ENCODE assay signal across 1 cellular context in genomic region chr17:46978489-46979022, GRCh38.
TF ChIP-seq lines count a peak whose summit lies in the region.

No MANE protein-coding gene starts in this region.

TF ChIP-seq in H1, 55 proteins besides CTCF, POLR2A, EP300 and RAD21 (continued from another document):
- TF ChIP-seq YY1 (IDR thresholded peaks at IDR 0.05; ENCODE audit: low read depth, low read length) (no peak), CTBP2 (IDR thresholded peaks at IDR 0.05; ENCODE audit: borderline replicate concordance, insufficient read depth, insufficient read length, low read length) (peak; percentile 43), JUN (IDR thresholded peaks at IDR 0.05; ENCODE audit: low read depth, low read length) (no peak), HDAC6 (IDR thresholded peaks at IDR 0.05; ENCODE audit: low read depth, low read length) (no peak), SP2 (IDR thresholded peaks at IDR 0.05; ENCODE audit: low read length) (no peak), USF2 (IDR thresholded peaks at IDR 0.05; ENCODE audit: low read length) (no peak), ZNF274 (IDR thresholded peaks at IDR 0.05; ENCODE audit: borderline replicate concordance, extremely low read depth, low read length) (no peak), NRF1 (IDR thresholded peaks at IDR 0.05; ENCODE audit: low read depth, low read length) (no peak), BACH1 (IDR thresholded peaks at IDR 0.05; ENCODE audit: low read length) (no peak), RNF2 (IDR thresholded peaks at IDR 0.05; ENCODE audit: borderline replicate concordance, low read depth, low read length, missing control alignments, poor library complexity, severe bottlenecking) (peak; percentile 72), CEBPB (IDR thresholded peaks at IDR 0.05; ENCODE audit: low read depth, low read length) (no peak), ASH2L (IDR thresholded peaks at IDR 0.05; ENCODE audit: low read length) (no peak), ATF3 (IDR thresholded peaks at IDR 0.05; ENCODE audit: insufficient read depth, low read depth, low read length) (no peak), TAF7 (optimal IDR thresholded peaks at IDR 0.05; ENCODE audit: borderline replicate concordance, low read depth, low read length) (no peak), SUZ12 (IDR thresholded peaks at IDR 0.05; ENCODE audit: low read length) (peak; percentile 82), KDM1A (IDR thresholded peaks at IDR 0.05; ENCODE audit: borderline replicate concordance, low read length) (no peak), KDM4A (IDR thresholded peaks at IDR 0.05; ENCODE audit: low read depth, low read length, severe bottlenecking) (peak; percentile 99), BRCA1 (IDR thresholded peaks at IDR 0.05; ENCODE audit: low read depth, low read length) (no peak), EZH2 (IDR thresholded peaks at IDR 0.05; ENCODE audit: low read depth, low read length, severe bottlenecking) (peak; percentile 73), BCL11A (IDR thresholded peaks at IDR 0.05; ENCODE audit: low read depth in 2 of 2, low read length in 2 of 2) (no peak)
- TF ChIP-seq, protein P1, sequence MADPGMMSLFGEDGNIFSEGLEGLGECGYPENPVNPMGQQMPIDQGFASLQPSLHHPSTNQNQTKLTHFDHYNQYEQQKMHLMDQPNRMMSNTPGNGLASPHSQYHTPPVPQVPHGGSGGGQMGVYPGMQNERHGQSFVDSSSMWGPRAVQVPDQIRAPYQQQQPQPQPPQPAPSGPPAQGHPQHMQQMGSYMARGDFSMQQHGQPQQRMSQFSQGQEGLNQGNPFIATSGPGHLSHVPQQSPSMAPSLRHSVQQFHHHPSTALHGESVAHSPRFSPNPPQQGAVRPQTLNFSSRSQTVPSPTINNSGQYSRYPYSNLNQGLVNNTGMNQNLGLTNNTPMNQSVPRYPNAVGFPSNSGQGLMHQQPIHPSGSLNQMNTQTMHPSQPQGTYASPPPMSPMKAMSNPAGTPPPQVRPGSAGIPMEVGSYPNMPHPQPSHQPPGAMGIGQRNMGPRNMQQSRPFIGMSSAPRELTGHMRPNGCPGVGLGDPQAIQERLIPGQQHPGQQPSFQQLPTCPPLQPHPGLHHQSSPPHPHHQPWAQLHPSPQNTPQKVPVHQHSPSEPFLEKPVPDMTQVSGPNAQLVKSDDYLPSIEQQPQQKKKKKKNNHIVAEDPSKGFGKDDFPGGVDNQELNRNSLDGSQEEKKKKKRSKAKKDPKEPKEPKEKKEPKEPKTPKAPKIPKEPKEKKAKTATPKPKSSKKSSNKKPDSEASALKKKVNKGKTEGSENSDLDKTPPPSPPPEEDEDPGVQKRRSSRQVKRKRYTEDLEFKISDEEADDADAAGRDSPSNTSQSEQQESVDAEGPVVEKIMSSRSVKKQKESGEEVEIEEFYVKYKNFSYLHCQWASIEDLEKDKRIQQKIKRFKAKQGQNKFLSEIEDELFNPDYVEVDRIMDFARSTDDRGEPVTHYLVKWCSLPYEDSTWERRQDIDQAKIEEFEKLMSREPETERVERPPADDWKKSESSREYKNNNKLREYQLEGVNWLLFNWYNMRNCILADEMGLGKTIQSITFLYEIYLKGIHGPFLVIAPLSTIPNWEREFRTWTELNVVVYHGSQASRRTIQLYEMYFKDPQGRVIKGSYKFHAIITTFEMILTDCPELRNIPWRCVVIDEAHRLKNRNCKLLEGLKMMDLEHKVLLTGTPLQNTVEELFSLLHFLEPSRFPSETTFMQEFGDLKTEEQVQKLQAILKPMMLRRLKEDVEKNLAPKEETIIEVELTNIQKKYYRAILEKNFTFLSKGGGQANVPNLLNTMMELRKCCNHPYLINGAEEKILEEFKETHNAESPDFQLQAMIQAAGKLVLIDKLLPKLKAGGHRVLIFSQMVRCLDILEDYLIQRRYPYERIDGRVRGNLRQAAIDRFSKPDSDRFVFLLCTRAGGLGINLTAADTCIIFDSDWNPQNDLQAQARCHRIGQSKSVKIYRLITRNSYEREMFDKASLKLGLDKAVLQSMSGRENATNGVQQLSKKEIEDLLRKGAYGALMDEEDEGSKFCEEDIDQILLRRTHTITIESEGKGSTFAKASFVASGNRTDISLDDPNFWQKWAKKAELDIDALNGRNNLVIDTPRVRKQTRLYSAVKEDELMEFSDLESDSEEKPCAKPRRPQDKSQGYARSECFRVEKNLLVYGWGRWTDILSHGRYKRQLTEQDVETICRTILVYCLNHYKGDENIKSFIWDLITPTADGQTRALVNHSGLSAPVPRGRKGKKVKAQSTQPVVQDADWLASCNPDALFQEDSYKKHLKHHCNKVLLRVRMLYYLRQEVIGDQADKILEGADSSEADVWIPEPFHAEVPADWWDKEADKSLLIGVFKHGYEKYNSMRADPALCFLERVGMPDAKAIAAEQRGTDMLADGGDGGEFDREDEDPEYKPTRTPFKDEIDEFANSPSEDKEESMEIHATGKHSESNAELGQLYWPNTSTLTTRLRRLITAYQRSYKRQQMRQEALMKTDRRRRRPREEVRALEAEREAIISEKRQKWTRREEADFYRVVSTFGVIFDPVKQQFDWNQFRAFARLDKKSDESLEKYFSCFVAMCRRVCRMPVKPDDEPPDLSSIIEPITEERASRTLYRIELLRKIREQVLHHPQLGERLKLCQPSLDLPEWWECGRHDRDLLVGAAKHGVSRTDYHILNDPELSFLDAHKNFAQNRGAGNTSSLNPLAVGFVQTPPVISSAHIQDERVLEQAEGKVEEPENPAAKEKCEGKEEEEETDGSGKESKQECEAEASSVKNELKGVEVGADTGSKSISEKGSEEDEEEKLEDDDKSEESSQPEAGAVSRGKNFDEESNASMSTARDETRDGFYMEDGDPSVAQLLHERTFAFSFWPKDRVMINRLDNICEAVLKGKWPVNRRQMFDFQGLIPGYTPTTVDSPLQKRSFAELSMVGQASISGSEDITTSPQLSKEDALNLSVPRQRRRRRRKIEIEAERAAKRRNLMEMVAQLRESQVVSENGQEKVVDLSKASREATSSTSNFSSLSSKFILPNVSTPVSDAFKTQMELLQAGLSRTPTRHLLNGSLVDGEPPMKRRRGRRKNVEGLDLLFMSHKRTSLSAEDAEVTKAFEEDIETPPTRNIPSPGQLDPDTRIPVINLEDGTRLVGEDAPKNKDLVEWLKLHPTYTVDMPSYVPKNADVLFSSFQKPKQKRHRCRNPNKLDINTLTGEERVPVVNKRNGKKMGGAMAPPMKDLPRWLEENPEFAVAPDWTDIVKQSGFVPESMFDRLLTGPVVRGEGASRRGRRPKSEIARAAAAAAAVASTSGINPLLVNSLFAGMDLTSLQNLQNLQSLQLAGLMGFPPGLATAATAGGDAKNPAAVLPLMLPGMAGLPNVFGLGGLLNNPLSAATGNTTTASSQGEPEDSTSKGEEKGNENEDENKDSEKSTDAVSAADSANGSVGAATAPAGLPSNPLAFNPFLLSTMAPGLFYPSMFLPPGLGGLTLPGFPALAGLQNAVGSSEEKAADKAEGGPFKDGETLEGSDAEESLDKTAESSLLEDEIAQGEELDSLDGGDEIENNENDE (IDR thresholded peaks at IDR 0.05; ENCODE audit: insufficient replicate concordance, low read length): no peak
- TF ChIP-seq, protein P2, sequence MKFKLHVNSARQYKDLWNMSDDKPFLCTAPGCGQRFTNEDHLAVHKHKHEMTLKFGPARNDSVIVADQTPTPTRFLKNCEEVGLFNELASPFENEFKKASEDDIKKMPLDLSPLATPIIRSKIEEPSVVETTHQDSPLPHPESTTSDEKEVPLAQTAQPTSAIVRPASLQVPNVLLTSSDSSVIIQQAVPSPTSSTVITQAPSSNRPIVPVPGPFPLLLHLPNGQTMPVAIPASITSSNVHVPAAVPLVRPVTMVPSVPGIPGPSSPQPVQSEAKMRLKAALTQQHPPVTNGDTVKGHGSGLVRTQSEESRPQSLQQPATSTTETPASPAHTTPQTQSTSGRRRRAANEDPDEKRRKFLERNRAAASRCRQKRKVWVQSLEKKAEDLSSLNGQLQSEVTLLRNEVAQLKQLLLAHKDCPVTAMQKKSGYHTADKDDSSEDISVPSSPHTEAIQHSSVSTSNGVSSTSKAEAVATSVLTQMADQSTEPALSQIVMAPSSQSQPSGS (IDR thresholded peaks at IDR 0.05; ENCODE audit: low read length): no peak
TF ChIP-seq in H1: peak in this region for 6.
